Comparison of ENCODE assay signal across 28 cellular contexts in genomic region chr5:5384634-5385033, GRCh38.
"Had no signal": no experiment of that assay in that cellular context is flagged by ENCODE, and none has a peak within 500 bp of the region (broad histone marks: within the 10 kb centered on the region; RNA-seq: fewer than 3 reads in every experiment).

No MANE protein-coding gene starts in this region.

- ATAC-seq: heart left ventricle; mucosa of descending colon; naive thymus-derived CD8-positive, alpha-beta T cell; pancreas; psoas muscle; right lobe of liver; stimulated activated naive B cell treated with anti-CD40 and anti-IgM and Interleukin-4, amounts not matched to agents 10 μg/mL and 1 μg/mL and 100 μg/mL, for 72 hours; stimulated activated naive CD8-positive, alpha-beta T cell treated with anti-CD3 and anti-CD28 coated beads, Interleukin-15, Interleukin-2, amounts not matched to agents 100 U/mL and 50 U/mL, for 24 hours had no signal

- DNase-seq: glutamatergic neuron; heart left ventricle; hypothalamus; islet precursor cell; left ventricle myocardium inferior; midbrain; mucosa of descending colon; naive thymus-derived CD8-positive, alpha-beta T cell; nucleus accumbens; pancreas; posterior cingulate gyrus; psoas muscle; right lobe of liver; stimulated activated CD4-positive, alpha-beta T cell treated with anti-CD3 and anti-CD28 coated beads, Interleukin-12 subunit alpha, Interleukin-12 subunit beta, amount 100 ng/mL, for 4 hours; stimulated activated CD4-positive, alpha-beta T cell treated with anti-CD3 and anti-CD28 coated beads, Interleukin-15, amount 100 ng/mL, for 24 hours; stimulated activated CD4-positive, alpha-beta T cell treated with anti-CD3 and anti-CD28 coated beads, Interleukin-2, amount 100 ng/mL, for 24 hours; stimulated activated CD4-positive, alpha-beta T cell treated with anti-CD3 and anti-CD28 coated beads, Interleukin-4, amount 100 ng/mL, for 1 hour; stimulated activated naive B cell treated with anti-CD40 and anti-IgM and Interleukin-4, amounts not matched to agents 10 μg/mL and 1 μg/mL and 100 μg/mL, for 72 hours; stimulated activated naive CD8-positive, alpha-beta T cell treated with anti-CD3 and anti-CD28 coated beads, Interleukin-15, Interleukin-2, amounts not matched to agents 100 U/mL and 50 U/mL, for 24 hours; stomach; tibial artery; trophoblast cell had no signal

- H3K4me3 Mint-ChIP-seq: naive thymus-derived CD8-positive, alpha-beta T cell; nephron; neural crest cell; stimulated activated naive B cell treated with anti-CD40 and anti-IgM and Interleukin-4, amounts not matched to agents 10 μg/mL and 1 μg/mL and 100 μg/mL, for 72 hours had no signal

- H3K4me1 ChIP-seq: left ventricle myocardium inferior, pancreas, psoas muscle, right lobe of liver had no signal

- H3K27ac ChIP-seq: heart left ventricle, left ventricle myocardium inferior, pancreas, psoas muscle, right lobe of liver, stomach, thoracic aorta, tibial artery had no signal

- H3K4me3 ChIP-seq: heart left ventricle, left ventricle myocardium inferior, lung, mucosa of descending colon, pancreas, psoas muscle, right lobe of liver, skin epidermis, stomach, suprapubic skin, thoracic aorta, tibial artery had no signal

- H3K27me3 Mint-ChIP-seq: naive thymus-derived CD8-positive, alpha-beta T cell; stimulated activated naive B cell treated with anti-CD40 and anti-IgM and Interleukin-4, amounts not matched to agents 10 μg/mL and 1 μg/mL and 100 μg/mL, for 72 hours had no signal

- H3K4me1 Mint-ChIP-seq: stimulated activated naive B cell treated with anti-CD40 and anti-IgM and Interleukin-4, amounts not matched to agents 10 μg/mL and 1 μg/mL and 100 μg/mL, for 72 hours had no signal

- H3K27me3 ChIP-seq: heart left ventricle, pancreas, right lobe of liver, stomach, suprapubic skin, tibial artery had no signal

- H3K27ac Mint-ChIP-seq: naive thymus-derived CD8-positive, alpha-beta T cell; nephron; stimulated activated naive B cell treated with anti-CD40 and anti-IgM and Interleukin-4, amounts not matched to agents 10 μg/mL and 1 μg/mL and 100 μg/mL, for 72 hours had no signal

- H3K36me3 Mint-ChIP-seq: stimulated activated naive B cell treated with anti-CD40 and anti-IgM and Interleukin-4, amounts not matched to agents 10 μg/mL and 1 μg/mL and 100 μg/mL, for 72 hours had no signal

- H3K36me3 ChIP-seq: heart left ventricle, left ventricle myocardium inferior, pancreas, right lobe of liver, stomach, suprapubic skin, thoracic aorta, tibial artery had no signal

- H3K9me3 ChIP-seq: heart left ventricle, left ventricle myocardium inferior, mucosa of descending colon, pancreas, psoas muscle, right lobe of liver, stomach, suprapubic skin, thoracic aorta, tibial artery had no signal
